Comparison of ENCODE assay signal across 9 cellular contexts in genomic region chr18:51151568-51152511, GRCh38. TPM values are rescaled to one million over a fixed set of nuclear protein-coding genes. Genes with fewer than 3 reads are reported as not detected.
A peak's percentile ranks its signal among the peaks of the same experiment; 100 is the strongest.
DNase-seq lines count a peak whose midpoint lies in the region; ATAC-seq and TF ChIP-seq lines count a peak whose summit lies in the region.
"Had no signal": no experiment of that assay in that cellular context is flagged by ENCODE, and none has a peak within 500 bp of the region (broad histone marks: within the 10 kb centered on the region; RNA-seq: fewer than 3 reads in every experiment).

No MANE protein-coding gene starts in this region.

- no peaks in the 10 kb centered on the region for H4K20me1 ChIP-seq in GM23248 (ENCODE audit: insufficient read depth)

- peak; percentile 13 for TF ChIP-seq CTCF in GM13976 (IDR thresholded peaks at IDR 0.05; ENCODE audit: borderline replicate concordance, control extremely low read depth, extremely low read depth, insufficient read depth, missing control alignments)

- H3K9me2 ChIP-seq in GM23248 (ENCODE audit: insufficient read depth) = no peaks in the 10 kb centered on the region

- no peaks in the 10 kb centered on the region for H3K4me1 ChIP-seq in GM23248 (ENCODE audit: insufficient read depth)

- H3K79me2 ChIP-seq in GM23248 (ENCODE audit: insufficient read depth) = no peaks in the 10 kb centered on the region

- no peak overlapping the region for H3K4me2 ChIP-seq in GM23248 (ENCODE audit: unreplicated experiment)

- no peak overlapping the region for H3K9ac ChIP-seq in GM23248

- H3F3A ChIP-seq in GM23248 (ENCODE audit: insufficient read depth) = no peaks in the 10 kb centered on the region

- no peak overlapping the region for H3K27ac ChIP-seq in GM23248
- H3K27ac ChIP-seq: thoracic aorta had no signal

- no peaks in the 10 kb centered on the region for H3K27me3 ChIP-seq in GM23248 (replicated peaks; ENCODE audit: insufficient read depth)

- H2AFZ ChIP-seq in GM23248 = no peak overlapping the region

- WGBS in GM23248 (ENCODE audit: low coverage in 1 of 2, low lambda C conversion rate in 2 of 2, missing lambda C conversion rate in 2 of 2), 2 experiments = 72 to 77% methylated on average over 26 of the region's 26 CpGs

- DNase-seq in GM13976 (ENCODE audit: low spot score) = peak; percentile 74
- peak; percentile 84 for DNase-seq in activated CD8-positive, alpha-beta memory T cell treated with anti-CD3 and anti-CD28 coated beads for 24 hours
- peak; percentile 34 for DNase-seq in myocyte (ENCODE audit: low read depth)
- DNase-seq in NCI-H2171 treated with DMSO at 0.1 percent for 48 hours (lab: John Stamatoyannopoulos, UW) = no peak
- DNase-seq in middle frontal gyrus (ENCODE audit: extremely low spot score, low spot score) = no peak
- no peak for DNase-seq in GM23248
- no peak for DNase-seq in Right ventricle myocardium inferior (ENCODE audit: missing footprints)

- H3K36me3 ChIP-seq in GM23248 (ENCODE audit: low read depth) = no peaks in the 10 kb centered on the region
- H3K36me3 ChIP-seq: thoracic aorta had no signal

- in situ Hi-C loops in GM13976 (cut with MboI; ENCODE audit: low sequenced_read_pairs, unreplicated experiment) = no loop called here
- in situ Hi-C loops in GM23248 (cut with MboI) = no loop called here

- intact Hi-C loops in Right ventricle myocardium inferior (cut with DNase I) = no loop called here

- ATAC-seq in HG03045 (IDR thresholded peaks at IDR 0.05; ENCODE audit: unreplicated experiment) (peak; percentile 36), Right ventricle myocardium inferior (no peak)

- H3K9me3 ChIP-seq in GM23248 (ENCODE audit: low read depth) = no peaks in the 10 kb centered on the region
- H3K9me3 ChIP-seq: thoracic aorta had no signal

- no peak overlapping the region for H3K4me3 ChIP-seq in GM23248
- H3K4me3 ChIP-seq: thoracic aorta had no signal

RNA-seq across cellular contexts. Expression of gene MEX3C, which starts 45.6 kb away (rescaled TPM):
- 28.9 TPM in 2 replicates for total RNA-seq in myocyte
- polyA plus RNA-seq in myocyte (2012) = 28.3 TPM
- 44.5 and 50.7 TPM in 2 replicates for total RNA-seq in GM23248 (2014; rRNA removed; shearing (Covaris generic))
- 14.5 and 15.2 TPM in 2 replicates for polyA plus RNA-seq in GM23248 (2016; fragmentation: Nextera tagmentation; extraction: Ambion mirVana)
- 20.5 TPM for total RNA-seq in Right ventricle myocardium inferior

Comparison
In these comparisons a context has a peak if more than half of its experiments do, and no peak if none do; other contexts are left out.
1. DNase-seq: peak in GM13976 (single experiment), activated CD8-positive, alpha-beta memory T cell treated with anti-CD3 and anti-CD28 coated beads for 24 hours (single experiment) and myocyte (single experiment); none in NCI-H2171 treated with DMSO at 0.1 percent for 48 hours (single experiment), middle frontal gyrus (single experiment), GM23248 (single experiment) and Right ventricle myocardium inferior (single experiment).